ENCODE assay signal across 11 cellular contexts in genomic region chr15:80512729-80513670, GRCh38.
DNase-seq lines count a peak whose midpoint lies in the region; ATAC-seq and TF ChIP-seq lines count a peak whose summit lies in the region.
"Had no signal": no experiment of that assay in that cellular context is flagged by ENCODE, and none has a peak within 500 bp of the region (broad histone marks: within the 10 kb centered on the region; RNA-seq: fewer than 3 reads in every experiment).

No MANE protein-coding gene starts in this region.

- CTCF ChIA-PET in activated CD8-positive, alpha-beta memory T cell treated with anti-CD3 and anti-CD28 coated beads, Interleukin-2, amount 10 ng/mL, durations not matched to agents 7 days and 5 days (lab: Charles Lee), result no interaction called here

- DNase-seq in ACHN (peak; percentile 46), left ventricle myocardium inferior (no peak), NOMO-1 (lab: John Stamatoyannopoulos, UW; ENCODE audit: unreplicated experiment in 2 of 2) (no peak), NCI-H774 (lab: John Stamatoyannopoulos, UW) (no peak)
- no peak for DNase-seq in activated CD8-positive, alpha-beta memory T cell treated with anti-CD3 and anti-CD28 coated beads, Interleukin-2, amount 10 ng/mL, durations not matched to agents 7 days and 5 days
- DNase-seq: activated CD4-positive, alpha-beta T cell treated with anti-CD3 and anti-CD28 coated beads, Interleukin-2, amount 50 U/mL, for 1 hour; naive B cell; NCI-H1930 had no signal

- H3K9me3 ChIP-seq in left ventricle myocardium inferior (replicated peaks), result peaks cover 24% of the 10 kb centered on the region

- 0 out of 2 replicates have a peak, but pooled peaks have one; percentile 6 for TF ChIP-seq CTCF in GM12875 (IDR thresholded peaks at IDR 0.05; ENCODE audit: borderline replicate concordance, insufficient read depth, low read depth, low read length)
- TF ChIP-seq CTCF in VCaP (conservative IDR thresholded peaks at IDR 0.05), result peak; percentile 82
- TF ChIP-seq CTCF in left ventricle myocardium inferior (IDR thresholded peaks at IDR 0.05; ENCODE audit: borderline replicate concordance), result peak; percentile 24

- intact Hi-C loops in left ventricle myocardium inferior (cut with micrococcal nuclease), result no loop called here

- peaks cover 22% of the 10 kb centered on the region for H3K4me1 ChIP-seq in left ventricle myocardium inferior

- H3K36me3 Mint-ChIP-seq in activated CD8-positive, alpha-beta memory T cell treated with anti-CD3 and anti-CD28 coated beads, Interleukin-2, amount 10 ng/mL, durations not matched to agents 7 days and 5 days, result no peaks in the 10 kb centered on the region

- H3K36me3 ChIP-seq in left ventricle myocardium inferior, result no peaks in the 10 kb centered on the region

- peaks cover 6% of the 10 kb centered on the region for H3K27me3 Mint-ChIP-seq in activated CD8-positive, alpha-beta memory T cell treated with anti-CD3 and anti-CD28 coated beads, Interleukin-2, amount 10 ng/mL, durations not matched to agents 7 days and 5 days

- no peak overlapping the region for H3K4me3 Mint-ChIP-seq in activated CD8-positive, alpha-beta memory T cell treated with anti-CD3 and anti-CD28 coated beads, Interleukin-2, amount 10 ng/mL, durations not matched to agents 7 days and 5 days
- H3K4me3 Mint-ChIP-seq: naive B cell had no signal

- H3K4me3 ChIP-seq in GM12875 (ENCODE audit: low read depth, low read length), result no peak overlapping the region
- no peak overlapping the region for H3K4me3 ChIP-seq in left ventricle myocardium inferior

- H3K27ac ChIP-seq in VCaP (no peak overlapping the region), left ventricle myocardium inferior (replicated peaks) (no peak overlapping the region)

- H3K4me1 Mint-ChIP-seq in activated CD8-positive, alpha-beta memory T cell treated with anti-CD3 and anti-CD28 coated beads, Interleukin-2, amount 10 ng/mL, durations not matched to agents 7 days and 5 days, result no peaks in the 10 kb centered on the region
- H3K4me1 Mint-ChIP-seq: naive B cell had no signal

- in situ Hi-C loops in ACHN (cut with HindIII; ENCODE audit: low pct_ligation_motif_present, low pct_unique_long_range_greater_than_20kb, low sequenced_read_pairs), result no loop called here

- H3K27me3 ChIP-seq in left ventricle myocardium inferior (ENCODE audit: low read depth), result no peaks in the 10 kb centered on the region

- H3K9me3 Mint-ChIP-seq in activated CD8-positive, alpha-beta memory T cell treated with anti-CD3 and anti-CD28 coated beads, Interleukin-2, amount 10 ng/mL, durations not matched to agents 7 days and 5 days (ENCODE audit: low read depth), result peaks cover 3% of the 10 kb centered on the region

- no peak for ATAC-seq in HG03439 (IDR thresholded peaks at IDR 0.05; ENCODE audit: unreplicated experiment)
- ATAC-seq in activated CD8-positive, alpha-beta memory T cell treated with anti-CD3 and anti-CD28 coated beads, Interleukin-2, amount 10 ng/mL, durations not matched to agents 7 days and 5 days, result no peak

- H3K27ac Mint-ChIP-seq in activated CD8-positive, alpha-beta memory T cell treated with anti-CD3 and anti-CD28 coated beads, Interleukin-2, amount 10 ng/mL, durations not matched to agents 7 days and 5 days, result no peak overlapping the region
- H3K27ac Mint-ChIP-seq: naive B cell had no signal

Comparison
In these comparisons a context has a peak if more than half of its experiments do, and no peak if none do; other contexts are left out.
1. CTCF ChIP-seq: peak in every context shown above with its lines; median percentile 82 in VCaP; 24 in left ventricle myocardium inferior; 6 in GM12875.